ENCODE assay signal across 1 cellular context in the genomic region with DNA sequence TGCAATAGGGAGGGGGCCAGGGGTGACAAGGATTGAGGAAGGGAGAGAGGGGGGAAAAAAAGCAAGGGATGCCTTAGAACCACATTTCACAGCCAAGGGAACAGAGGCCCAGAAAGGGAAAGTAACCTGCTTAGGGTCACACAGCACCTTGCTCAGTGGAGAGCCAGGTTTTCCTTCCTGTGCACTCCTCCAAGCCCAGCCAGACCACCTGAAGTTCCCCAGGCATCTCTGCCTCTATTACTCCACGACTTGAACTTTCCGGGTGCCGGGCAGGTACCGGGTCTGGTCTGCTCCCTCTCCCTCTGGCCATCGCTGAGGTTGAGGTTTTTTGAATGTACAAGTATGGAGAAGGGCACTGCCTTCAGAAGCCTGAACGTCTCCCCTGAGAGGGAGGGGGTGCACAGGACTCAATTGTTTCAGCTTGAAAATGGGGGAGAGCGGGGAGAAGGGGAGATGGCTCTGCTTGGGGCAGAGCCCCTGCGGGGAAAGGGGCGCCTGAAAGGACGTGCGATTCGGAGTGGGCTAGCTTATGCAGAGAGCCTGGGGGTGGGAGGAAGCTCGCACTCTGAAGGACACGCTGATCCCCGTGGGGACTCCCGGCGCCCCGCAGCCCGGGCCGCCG.
TF ChIP-seq lines count a peak whose summit lies in the region.

No MANE protein-coding gene starts in this region.

TF ChIP-seq in liver, 16 proteins besides CTCF, POLR2A, EP300 and RAD21 (continued from another document):
- TF ChIP-seq, protein P1, sequence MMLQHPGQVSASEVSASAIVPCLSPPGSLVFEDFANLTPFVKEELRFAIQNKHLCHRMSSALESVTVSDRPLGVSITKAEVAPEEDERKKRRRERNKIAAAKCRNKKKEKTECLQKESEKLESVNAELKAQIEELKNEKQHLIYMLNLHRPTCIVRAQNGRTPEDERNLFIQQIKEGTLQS (IDR thresholded peaks at IDR 0.05), result no peak
- TF ChIP-seq JUND (IDR thresholded peaks at IDR 0.05) (no peak), RXRA (IDR thresholded peaks at IDR 0.05) (no peak), GABPA (IDR thresholded peaks at IDR 0.05 in 1 of 2, conservative IDR thresholded peaks at IDR 0.05 in 1 of 2) (no peak), YY1 (IDR thresholded peaks at IDR 0.05) (no peak), NR2F2 (IDR thresholded peaks at IDR 0.05) (no peak), FOXA2 (IDR thresholded peaks at IDR 0.05) (no peak), EGR1 (IDR thresholded peaks at IDR 0.05; ENCODE audit: low read depth in 2 of 2) (no peak)
- TF ChIP-seq, protein P2, sequence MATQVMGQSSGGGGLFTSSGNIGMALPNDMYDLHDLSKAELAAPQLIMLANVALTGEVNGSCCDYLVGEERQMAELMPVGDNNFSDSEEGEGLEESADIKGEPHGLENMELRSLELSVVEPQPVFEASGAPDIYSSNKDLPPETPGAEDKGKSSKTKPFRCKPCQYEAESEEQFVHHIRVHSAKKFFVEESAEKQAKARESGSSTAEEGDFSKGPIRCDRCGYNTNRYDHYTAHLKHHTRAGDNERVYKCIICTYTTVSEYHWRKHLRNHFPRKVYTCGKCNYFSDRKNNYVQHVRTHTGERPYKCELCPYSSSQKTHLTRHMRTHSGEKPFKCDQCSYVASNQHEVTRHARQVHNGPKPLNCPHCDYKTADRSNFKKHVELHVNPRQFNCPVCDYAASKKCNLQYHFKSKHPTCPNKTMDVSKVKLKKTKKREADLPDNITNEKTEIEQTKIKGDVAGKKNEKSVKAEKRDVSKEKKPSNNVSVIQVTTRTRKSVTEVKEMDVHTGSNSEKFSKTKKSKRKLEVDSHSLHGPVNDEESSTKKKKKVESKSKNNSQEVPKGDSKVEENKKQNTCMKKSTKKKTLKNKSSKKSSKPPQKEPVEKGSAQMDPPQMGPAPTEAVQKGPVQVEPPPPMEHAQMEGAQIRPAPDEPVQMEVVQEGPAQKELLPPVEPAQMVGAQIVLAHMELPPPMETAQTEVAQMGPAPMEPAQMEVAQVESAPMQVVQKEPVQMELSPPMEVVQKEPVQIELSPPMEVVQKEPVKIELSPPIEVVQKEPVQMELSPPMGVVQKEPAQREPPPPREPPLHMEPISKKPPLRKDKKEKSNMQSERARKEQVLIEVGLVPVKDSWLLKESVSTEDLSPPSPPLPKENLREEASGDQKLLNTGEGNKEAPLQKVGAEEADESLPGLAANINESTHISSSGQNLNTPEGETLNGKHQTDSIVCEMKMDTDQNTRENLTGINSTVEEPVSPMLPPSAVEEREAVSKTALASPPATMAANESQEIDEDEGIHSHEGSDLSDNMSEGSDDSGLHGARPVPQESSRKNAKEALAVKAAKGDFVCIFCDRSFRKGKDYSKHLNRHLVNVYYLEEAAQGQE (IDR thresholded peaks at IDR 0.05), result no peak
